In the genomic region with DNA sequence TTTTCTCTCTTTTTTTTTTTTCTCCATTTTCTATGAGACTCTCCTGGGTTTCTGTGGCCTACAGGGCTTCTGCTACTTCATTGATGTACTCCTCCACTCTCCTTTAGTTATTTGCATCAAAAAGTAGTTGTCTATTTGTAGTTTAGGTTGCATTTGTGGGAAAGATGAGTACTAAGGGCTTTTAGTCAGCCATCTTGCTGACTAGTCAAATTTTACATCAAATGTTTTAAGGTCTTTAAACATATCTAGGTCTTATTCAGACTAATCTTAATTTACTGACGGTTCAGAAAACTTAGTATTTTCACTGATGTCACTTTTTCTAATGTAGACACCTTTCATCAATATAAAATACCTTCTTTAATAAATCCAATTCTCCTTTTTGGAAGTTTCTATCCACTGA, we compare ENCODE assay signal across 18 cellular contexts.
A peak's percentile ranks its signal among the peaks of the same experiment; 100 is the strongest.
DNase-seq lines count a peak whose midpoint lies in the region; ATAC-seq, FAIRE-seq and TF ChIP-seq lines count a peak whose summit lies in the region.
"Had no signal": no experiment of that assay in that cellular context is flagged by ENCODE, and none has a peak within 500 bp of the region (broad histone marks: within the 10 kb centered on the region; RNA-seq: fewer than 3 reads in every experiment).

No MANE protein-coding gene starts in this region.

- no peak overlapping the region for H3K4me3 ChIP-seq in A549
- no peak overlapping the region for H3K4me3 ChIP-seq in IMR-90 (ENCODE audit: insufficient read depth, low read depth, low read length)
- H3K4me3 ChIP-seq in smooth muscle cell, result no peak overlapping the region
- H3K4me3 ChIP-seq: BLaER1 treated with 17β-estradiol and CSF1 and Interleukin-3, amounts not matched to agents 10 nM and 100 nM had no signal

- no peak overlapping the region for H3K4me2 ChIP-seq in A549
- no peak overlapping the region for H3K4me2 ChIP-seq in IMR-90 (ENCODE audit: low read depth, low read length)
- peak overlapping the region; percentile 31 for H3K4me2 ChIP-seq in smooth muscle cell
- H3K4me2 ChIP-seq: BLaER1 treated with 17β-estradiol and CSF1 and Interleukin-3, amounts not matched to agents 10 nM and 100 nM had no signal

- H2AFZ ChIP-seq in IMR-90 (replicated peaks; ENCODE audit: low read length, poor library complexity), result no peak overlapping the region
- H2AFZ ChIP-seq in smooth muscle cell (ENCODE audit: low read depth), result no peak overlapping the region

- no peaks in the 10 kb centered on the region for H3K79me2 ChIP-seq in smooth muscle cell (ENCODE audit: low read depth)

- no peak for TF ChIP-seq EP300 in A549 (IDR thresholded peaks at IDR 0.05)

- TF ChIP-seq CTCF in A549 (IDR thresholded peaks at IDR 0.05) (no peak), IMR-90 (conservative IDR thresholded peaks at IDR 0.05; ENCODE audit: low read depth, low read length) (no peak), smooth muscle cell (IDR thresholded peaks at IDR 0.05; ENCODE audit: borderline replicate concordance, insufficient read depth, poor library complexity, severe bottlenecking) (no peak)

- no peak overlapping the region for H3K56ac ChIP-seq in IMR-90 (ENCODE audit: extremely low read depth, insufficient read depth, low read length)

- intact Hi-C loops in IMR-90 (cut with micrococcal nuclease), result no loop called here

- no peak for FAIRE-seq in A549 (lab: Jason Lieb, UNC)
- FAIRE-seq: D721Med, G401.6, GM12891 had no signal

- no peak overlapping the region for H2BK15ac ChIP-seq in IMR-90 (ENCODE audit: low read depth, low read length)

- no TSS peak for BruUV-seq in IMR-90 (replicated peaks; lab: Mats Ljungman, UMichigan)

- no peak overlapping the region for H3K23ac ChIP-seq in IMR-90 (ENCODE audit: low read depth, low read length)

- no peaks in the 10 kb centered on the region for H3K79me1 ChIP-seq in IMR-90 (ENCODE audit: low read depth in 1 of 2, low read length in 2 of 2)

- H3K4ac ChIP-seq in IMR-90 (ENCODE audit: low read depth, low read length), result no peak overlapping the region

- H3K4me1 ChIP-seq in A549, result no peaks in the 10 kb centered on the region
- H3K4me1 ChIP-seq in IMR-90 (ENCODE audit: control insufficient read depth, insufficient read depth, low read length), result no peaks in the 10 kb centered on the region
- no peaks in the 10 kb centered on the region for H3K4me1 ChIP-seq in smooth muscle cell (ENCODE audit: low read depth)
- H3K4me1 ChIP-seq: BLaER1 treated with 17β-estradiol and CSF1 and Interleukin-3, amounts not matched to agents 10 nM and 100 nM; Caco-2 had no signal

- no peak overlapping the region for H2AK5ac ChIP-seq in IMR-90 (ENCODE audit: low read depth, low read length)

- H3K36me3 ChIP-seq in IMR-90 (ENCODE audit: control insufficient read depth, insufficient read depth, low read length), result no peaks in the 10 kb centered on the region
- no peaks in the 10 kb centered on the region for H3K36me3 ChIP-seq in smooth muscle cell (ENCODE audit: low read depth)
- H3K36me3 ChIP-seq: BLaER1 treated with 17β-estradiol and CSF1 and Interleukin-3, amounts not matched to agents 10 nM and 100 nM had no signal

- H4K8ac ChIP-seq in IMR-90 (ENCODE audit: low read depth in 2 of 2, low read length in 2 of 2), result no peak overlapping the region

- H3K9me3 ChIP-seq in A549 (no peaks in the 10 kb centered on the region; the same call in 2 of the 3 replicates), IMR-90 (ENCODE audit: control insufficient read depth, insufficient read depth, low read length) (peaks cover 13% of the 10 kb centered on the region), smooth muscle cell (replicated peaks; ENCODE audit: low read depth) (no peaks in the 10 kb centered on the region)
- H3K9me3 ChIP-seq: BLaER1 treated with 17β-estradiol and CSF1 and Interleukin-3, amounts not matched to agents 10 nM and 100 nM; Caco-2 had no signal

- DNase-seq in A549 (ENCODE audit: low read depth in 1 of 2, low spot score in 1 of 2) (no peak), IMR-90 (no peak), smooth muscle cell (lab: John Stamatoyannopoulos, UW; ENCODE audit: unreplicated experiment) (no peak), NCI-H1930 (lab: John Stamatoyannopoulos, UW) (no peak)
- DNase-seq: 8988T; AML-193; Caco-2; Calu3; CD4-positive, alpha-beta T cell; CD8-positive, alpha-beta T cell; DMS79 treated with DMSO at 0.1 percent for 48 hours; GF-D8 had no signal

- H2BK120ac ChIP-seq in IMR-90 (ENCODE audit: low read depth, low read length), result no peak overlapping the region

- H3K18ac ChIP-seq in IMR-90 (ENCODE audit: low read depth, low read length), result no peak overlapping the region

- no peak overlapping the region for H2AK9ac ChIP-seq in IMR-90 (replicated peaks; ENCODE audit: low read depth, low read length, poor library complexity)

- H2BK5ac ChIP-seq in IMR-90 (ENCODE audit: low read depth, low read length, poor library complexity, severe bottlenecking), result no peak overlapping the region

- TF ChIP-seq RAD21 in A549 (conservative IDR thresholded peaks at IDR 0.05 in 1 of 2, IDR thresholded peaks at IDR 0.05 in 1 of 2), result no peak
- no peak for TF ChIP-seq RAD21 in IMR-90 (IDR thresholded peaks at IDR 0.05; ENCODE audit: low read length)

- H3K9me1 ChIP-seq in IMR-90 (ENCODE audit: insufficient read depth, low read length), result no peaks in the 10 kb centered on the region

- H3K27ac ChIP-seq in A549, result no peak overlapping the region
- no peak overlapping the region for H3K27ac ChIP-seq in IMR-90 (ENCODE audit: insufficient read depth, low read length)
- H3K27ac ChIP-seq in smooth muscle cell (ENCODE audit: low read depth), result no peak overlapping the region
- H3K27ac ChIP-seq: BLaER1 treated with 17β-estradiol and CSF1 and Interleukin-3, amounts not matched to agents 10 nM and 100 nM; C4-2B had no signal

- CTCF ChIA-PET in A549 (lab: Yijun Ruan, JAX), result no interaction called here
- CTCF ChIA-PET in IMR-90 (lab: Yijun Ruan, JAX), result no interaction called here

- no peak overlapping the region for H2BK20ac ChIP-seq in IMR-90 (ENCODE audit: low read depth, low read length)

- H3K14ac ChIP-seq in IMR-90 (replicated peaks; ENCODE audit: low read depth, low read length), result no peak overlapping the region

- no peak for ATAC-seq in A549
- ATAC-seq in IMR-90 (ENCODE audit: low read depth), result no peak
- ATAC-seq in HG03175 (IDR thresholded peaks at IDR 0.05; ENCODE audit: unreplicated experiment), result no peak
- ATAC-seq: CD8-positive, alpha-beta T cell had no signal

- in situ Hi-C loops in IMR-90 (cut with MboI; ENCODE audit: low sequenced_read_pairs), result no loop called here

- POLR2A ChIA-PET in A549 (lab: Yijun Ruan, JAX), result no interaction called here
- POLR2A ChIA-PET in IMR-90 (lab: Charles Lee; ENCODE audit: unreplicated experiment), result no interaction called here

- no peak overlapping the region for H4K91ac ChIP-seq in IMR-90 (ENCODE audit: insufficient read depth, low read depth, low read length)

- H3K27me3 ChIP-seq in IMR-90 (ENCODE audit: control insufficient read depth, insufficient read depth, low read length) (no peaks in the 10 kb centered on the region), smooth muscle cell (ENCODE audit: low read depth) (no peaks in the 10 kb centered on the region)
- H3K27me3 ChIP-seq: BLaER1 treated with 17β-estradiol and CSF1 and Interleukin-3, amounts not matched to agents 10 nM and 100 nM had no signal

- TF ChIP-seq POLR2A in A549 (IDR thresholded peaks at IDR 0.05; ENCODE audit: low read length) (no peak), IMR-90 (IDR thresholded peaks at IDR 0.05; ENCODE audit: low read depth, low read length) (no peak)

- H3F3A ChIP-seq in smooth muscle cell (ENCODE audit: low read depth), result no peaks in the 10 kb centered on the region

- H4K5ac ChIP-seq in IMR-90 (ENCODE audit: low read depth, low read length), result no peak overlapping the region

- no peak overlapping the region for H3K9ac ChIP-seq in IMR-90 (ENCODE audit: low read depth, low read length)
- no peak overlapping the region for H3K9ac ChIP-seq in smooth muscle cell (ENCODE audit: low read depth)
- H3K9ac ChIP-seq: BLaER1 treated with 17β-estradiol and CSF1 and Interleukin-3, amounts not matched to agents 10 nM and 100 nM had no signal

- H4K20me1 ChIP-seq in IMR-90 (ENCODE audit: insufficient read depth, low read length), result no peaks in the 10 kb centered on the region
- H4K20me1 ChIP-seq in smooth muscle cell (ENCODE audit: low read depth), result no peaks in the 10 kb centered on the region
- H4K20me1 ChIP-seq: BLaER1 treated with 17β-estradiol and CSF1 and Interleukin-3, amounts not matched to agents 10 nM and 100 nM had no signal

- 6% methylated on average over 1 of the region's 1 CpG for WGBS in A549 (ENCODE audit: missing lambda C conversion rate)
- WGBS in IMR-90 (ENCODE audit: extremely low coverage in 2 of 2, insufficient read length in 1 of 2), 2 experiments, result no CpG with 5 or more reads among the region's 1 CpG
- WGBS in smooth muscle cell (ENCODE audit: low lambda C conversion rate), result 81% methylated on average over 1 of the region's 1 CpG

- dilution Hi-C loops in IMR-90 (cut with HindIII; ENCODE audit: low sequenced_read_pairs, unreplicated experiment), result no loop called here

TF ChIP-seq in A549, 52 proteins besides CTCF, POLR2A, EP300 and RAD21 (continues in another document):
- no peak for TF ChIP-seq ZSCAN20 (CRISPR knock-in tag; IDR thresholded peaks at IDR 0.05)
- no peak for TF ChIP-seq HOXB13 (CRISPR knock-in tag; IDR thresholded peaks at IDR 0.05; ENCODE audit: low read depth)
- TF ChIP-seq FOSL2 (IDR thresholded peaks at IDR 0.05), result no peak
- no peak for TF ChIP-seq FOSL2 (CRISPR knock-in tag; IDR thresholded peaks at IDR 0.05)
- TF ChIP-seq SREBF2 (IDR thresholded peaks at IDR 0.05), result no peak

TF ChIP-seq in IMR-90, 13 proteins besides CTCF, POLR2A, EP300 and RAD21:
- TF ChIP-seq MXI1 (IDR thresholded peaks at IDR 0.05; ENCODE audit: borderline replicate concordance, low read depth, low read length) (no peak), FOS (IDR thresholded peaks at IDR 0.05; ENCODE audit: low read depth, low read length) (no peak), NFE2L2 (IDR thresholded peaks at IDR 0.05; ENCODE audit: low read depth, low read length) (no peak), SMC3 (IDR thresholded peaks at IDR 0.05; ENCODE audit: low read depth, low read length) (no peak), RFX5 (IDR thresholded peaks at IDR 0.05; ENCODE audit: low read depth, low read length) (no peak), MAZ (IDR thresholded peaks at IDR 0.05; ENCODE audit: borderline replicate concordance, low read depth, low read length) (no peak), BHLHE40 (IDR thresholded peaks at IDR 0.05; ENCODE audit: low read depth, low read length) (no peak), MAFK (IDR thresholded peaks at IDR 0.05; ENCODE audit: low read depth, low read length) (peak; percentile 66)
